11 cellular contexts compared by ENCODE assay signal in the genomic region with DNA sequence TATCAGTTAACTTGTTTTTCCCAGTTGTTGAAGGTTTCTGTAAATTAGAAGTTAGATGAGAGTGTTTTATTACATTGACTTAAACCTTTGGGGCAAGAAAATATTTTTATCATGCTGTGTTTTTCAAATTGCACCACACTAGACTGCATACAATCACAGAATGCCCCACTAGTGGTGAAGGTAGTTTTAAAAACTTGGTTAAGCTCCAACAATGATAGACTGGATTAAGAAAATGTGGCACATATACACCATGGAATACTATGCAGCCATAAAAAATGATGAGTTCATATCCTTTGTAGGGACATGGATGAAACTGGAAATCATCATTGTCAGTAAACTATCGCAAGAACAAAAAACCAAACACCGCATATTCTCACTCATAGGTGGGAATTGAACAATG. TPM values are rescaled to one million over a fixed set of nuclear protein-coding genes. Genes with fewer than 3 reads are reported as not detected.
"Had no signal": no experiment of that assay in that cellular context is flagged by ENCODE, and none has a peak within 500 bp of the region (broad histone marks: within the 10 kb centered on the region; RNA-seq: fewer than 3 reads in every experiment).

No MANE protein-coding gene starts in this region.

RNA-seq across cellular contexts. Expression of a gene that starts 7.1 kb away (rescaled TPM):
- total RNA-seq: activated B cell treated with CpG ODN at 0.5 μM for 24 hours had no signal

RNA-seq across cellular contexts. Expression of a gene that starts 33.3 kb away (rescaled TPM):
- total RNA-seq: activated B cell treated with CpG ODN at 0.5 μM for 24 hours; activated CD4-positive, alpha-beta memory T cell treated with anti-CD3 and anti-CD28 coated beads, Interleukin-2, amount 10 ng/mL, durations not matched to agents 7 days and 5 days; activated CD4-positive, alpha-beta T cell treated with anti-CD3 and anti-CD28 coated beads for 36 hours; activated CD4-positive, alpha-beta T cell treated with anti-CD3 and anti-CD28 coated beads, Interleukin-2, amount 10 ng/mL, durations not matched to agents 24 days and 14 days; activated CD8-positive, alpha-beta memory T cell treated with anti-CD3 and anti-CD28 coated beads for 36 hours; activated CD8-positive, alpha-beta memory T cell treated with anti-CD3 and anti-CD28 coated beads, Interleukin-2, amount 10 ng/mL, durations not matched to agents 7 days and 5 days; activated CD8-positive, alpha-beta T cell treated with anti-CD3 and anti-CD28 coated beads for 36 hours; activated CD8-positive, alpha-beta T cell treated with anti-CD3 and anti-CD28 coated beads, Interleukin-2, amount 10 ng/mL, durations not matched to agents 7 days and 5 days; T-helper 1 cell treated with Interleukin-12 subunit alpha and Interleukin-12 subunit beta and Interleukin-4 antibody, amounts not matched to agents 30 ng/mL and 1 ng/mL, for 36 hours; T-helper 17 cell; T-helper 2 cell treated with Interferon-gamma antibody and Interleukin-4, amounts not matched to agents 100 ng/mL and 5 ng/mL, for 36 hours had no signal
